In genomic region chr10:43342279-43343125, GRCh38 we compare ENCODE assay signal across 19 cellular contexts. TPM values are rescaled to one million over a fixed set of nuclear protein-coding genes. Genes with fewer than 3 reads are reported as not detected.
DNase-seq lines count a peak whose midpoint lies in the region; ATAC-seq, FAIRE-seq and TF ChIP-seq lines count a peak whose summit lies in the region.
"Had no signal": no experiment of that assay in that cellular context is flagged by ENCODE, and none has a peak within 500 bp of the region (broad histone marks: within the 10 kb centered on the region; RNA-seq: fewer than 3 reads in every experiment).

No MANE protein-coding gene starts in this region.

- TF ChIP-seq RAD21 in H1 (IDR thresholded peaks at IDR 0.05 in 1 of 2, conservative IDR thresholded peaks at IDR 0.05 in 1 of 2; ENCODE audit: low read depth in 2 of 2, low read length in 2 of 2): no peak

- H2AK5ac ChIP-seq in H9 (ENCODE audit: insufficient read length, low read length): no peak overlapping the region
- no peak overlapping the region for H2AK5ac ChIP-seq in H1 (ENCODE audit: low read depth, low read length)
- no peak overlapping the region for H2AK5ac ChIP-seq in trophoblast cell (ENCODE audit: low read length)

- CTCF ChIA-PET in H1 (lab: Charles Lee; ENCODE audit: partially characterized antibody): interaction anchor here (1.3 kb wide), 1 partner anchor 76 kb away, joined by 3 read pairs; no protein-coding TSS in a partner anchor

- H3K9me3 ChIP-seq in DND-41 (ENCODE audit: insufficient read depth, low read length, severe bottlenecking): no peaks in the 10 kb centered on the region
- no peaks in the 10 kb centered on the region for H3K9me3 ChIP-seq in H9 (ENCODE audit: control insufficient read depth, low read depth, low read length)
- no peaks in the 10 kb centered on the region for H3K9me3 ChIP-seq in H1 (ENCODE audit: insufficient read depth in 2 of 2, low read depth in 1 of 2, low read length in 1 of 2)
- no peaks in the 10 kb centered on the region for H3K9me3 ChIP-seq in trophoblast cell (ENCODE audit: insufficient read depth, low read depth, low read length)
- no peaks in the 10 kb centered on the region for H3K9me3 ChIP-seq in mucosa of descending colon
- H3K9me3 ChIP-seq: BLaER1, HAP-1 had no signal

- no peak overlapping the region for H2BK15ac ChIP-seq in H9 (ENCODE audit: low read depth, low read length)
- no peak overlapping the region for H2BK15ac ChIP-seq in H1 (ENCODE audit: low read length)

- H3K23me2 ChIP-seq in H9 (ENCODE audit: insufficient read length, low read depth, low read length, poor library complexity, severe bottlenecking) (no peaks in the 10 kb centered on the region), H1 (ENCODE audit: low read depth, low read length) (no peaks in the 10 kb centered on the region)

- FAIRE-seq in H1 (lab: Jason Lieb, UNC): no peak
- FAIRE-seq: A204.1, G401.6, GM12891 had no signal

- H3K27ac Mint-ChIP-seq in H9: no peak overlapping the region
- no peak overlapping the region for H3K27ac Mint-ChIP-seq in type B pancreatic cell
- H3K27ac Mint-ChIP-seq: CD14-positive monocyte had no signal

- H3K36me3 Mint-ChIP-seq in H9 (ENCODE audit: insufficient read depth in 1 of 3, low read depth in 3 of 3): no peaks in the 10 kb centered on the region
- H3K36me3 Mint-ChIP-seq in type B pancreatic cell: no peaks in the 10 kb centered on the region
- H3K36me3 Mint-ChIP-seq: CD14-positive monocyte; CD4-positive, alpha-beta memory T cell had no signal

- intact Hi-C loops in mucosa of descending colon (cut with DNase I, micrococcal nuclease): loop anchor here in 1 of 2 donors (10.0 kb wide), 1 partner anchor 48 kb away; no protein-coding TSS in a partner anchor

- H2AFZ ChIP-seq in DND-41 (ENCODE audit: low read depth, low read length) (no peak overlapping the region), H9 (ENCODE audit: low read length) (no peak overlapping the region), H1 (ENCODE audit: low read length) (no peak overlapping the region), trophoblast cell (ENCODE audit: insufficient read depth, low read length, poor library complexity) (no peak overlapping the region)

- H3K4me2 ChIP-seq in DND-41 (ENCODE audit: insufficient read depth, low read length) (no peak overlapping the region), H9 (ENCODE audit: insufficient read depth, insufficient read length, low read length) (no peak overlapping the region), H1 (ENCODE audit: insufficient read depth in 1 of 2, low read depth in 2 of 2, low read length in 2 of 2) (no peak overlapping the region), trophoblast cell (ENCODE audit: low read length) (no peak overlapping the region)
- H3K4me2 ChIP-seq: BLaER1, KMS-11 had no signal

- TF ChIP-seq CTCF in DND-41 (IDR thresholded peaks at IDR 0.05; ENCODE audit: borderline replicate concordance, extremely low read depth, low read length, poor library complexity, severe bottlenecking) (no peak), H9 (conservative IDR thresholded peaks at IDR 0.05) (no peak), H1 (IDR thresholded peaks at IDR 0.05; ENCODE audit: control extremely low read depth in 1 of 3, insufficient read depth in 1 of 3, low read depth in 1 of 3, low read length in 3 of 3) (no peak), type B pancreatic cell (conservative IDR thresholded peaks at IDR 0.05) (no peak), mucosa of descending colon (IDR thresholded peaks at IDR 0.05) (no peak)

- H2BK5ac ChIP-seq in H9 (ENCODE audit: insufficient read length, low read length) (no peak overlapping the region), H1 (ENCODE audit: low read depth, low read length) (no peak overlapping the region; the same call in 1 of the 2 replicates), trophoblast cell (ENCODE audit: low read depth, low read length, poor library complexity) (no peak overlapping the region)

- no CpG with 5 or more reads among the region's 49 CpGs for WGBS in H9 (ENCODE audit: extremely low coverage, insufficient read length, low lambda C conversion rate)
- WGBS in H1 (ENCODE audit: extremely low coverage in 1 of 2, insufficient coverage in 1 of 2, insufficient read length in 1 of 2, insufficient replicate concordance in 2 of 2, low coverage in 1 of 2, low lambda C conversion rate in 2 of 2, missing lambda C conversion rate in 1 of 2), 2 experiments: 90% methylated on average over 22 of the region's 49 CpGs; no CpG with 5 or more reads in 1 of the 2 experiments
- WGBS in trophoblast cell (ENCODE audit: extremely low coverage, insufficient coverage, insufficient read length): no CpG with 5 or more reads among the region's 49 CpGs

- peak overlapping the region; percentile 40 for H3K18ac ChIP-seq in H9 (ENCODE audit: insufficient read length, low read depth, low read length)
- no peak overlapping the region; the same call in 1 of the 2 replicates for H3K18ac ChIP-seq in H1 (ENCODE audit: extremely low read depth, low read length)
- H3K18ac ChIP-seq in trophoblast cell (ENCODE audit: low read length): no peak overlapping the region

- peaks cover 4% of the 10 kb centered on the region for H3K27me3 ChIP-seq in DND-41 (ENCODE audit: insufficient read depth, low read length, poor library complexity)
- no peaks in the 10 kb centered on the region for H3K27me3 ChIP-seq in H9 (ENCODE audit: insufficient read depth, low read length)
- H3K27me3 ChIP-seq in H1 (replicated peaks in 1 of 4; ENCODE audit: control insufficient read depth in 3 of 4, extremely low read depth in 1 of 4, insufficient read depth in 3 of 4, low read length in 3 of 4): no peaks in the 10 kb centered on the region
- H3K27me3 ChIP-seq in trophoblast cell (ENCODE audit: insufficient read depth, low read length): no peaks in the 10 kb centered on the region
- H3K27me3 ChIP-seq: BLaER1 had no signal

- no peaks in the 10 kb centered on the region for H3K36me3 ChIP-seq in DND-41 (ENCODE audit: insufficient read depth, low read length)
- H3K36me3 ChIP-seq in H1 (ENCODE audit: control insufficient read depth in 2 of 4, insufficient read depth in 4 of 4, low read length in 3 of 4): no peaks in the 10 kb centered on the region
- no peaks in the 10 kb centered on the region for H3K36me3 ChIP-seq in trophoblast cell (ENCODE audit: control insufficient read depth in 1 of 2, insufficient read depth in 2 of 2, low read length in 2 of 2)
- no peaks in the 10 kb centered on the region for H3K36me3 ChIP-seq in mucosa of descending colon (ENCODE audit: low read depth)
- H3K36me3 ChIP-seq: BLaER1, HAP-1 had no signal

- no peak overlapping the region for H3T11ph ChIP-seq in H9 (ENCODE audit: low read length)

- peaks cover 17 to 27% of the 10 kb centered on the region in 2 experiments for H3K4me1 Mint-ChIP-seq in H9
- peaks cover 5% of the 10 kb centered on the region for H3K4me1 Mint-ChIP-seq in type B pancreatic cell (ENCODE audit: unreplicated experiment)

- POLR2A ChIA-PET in H1 (lab: Charles Lee; ENCODE audit: partially characterized antibody): no interaction called here

- no peak overlapping the region for H4K8ac ChIP-seq in H9 (replicated peaks; ENCODE audit: insufficient read length, low read depth, low read length)
- peak overlapping the region; percentile 59; the same call in 1 of the 2 replicates for H4K8ac ChIP-seq in H1 (ENCODE audit: extremely low read depth, insufficient read depth, low read length)
- no peak overlapping the region for H4K8ac ChIP-seq in trophoblast cell (ENCODE audit: low read depth, low read length)

- H4K5ac ChIP-seq in H9 (ENCODE audit: insufficient read length, low read depth, low read length) (no peak overlapping the region), H1 (ENCODE audit: insufficient read length, low read depth, low read length) (no peak overlapping the region)

- H3K9me3 Mint-ChIP-seq in H9 (no peaks in the 10 kb centered on the region), type B pancreatic cell (no peaks in the 10 kb centered on the region)
- H3K9me3 Mint-ChIP-seq: CD4-positive, alpha-beta memory T cell had no signal

- H3K27ac ChIP-seq in DND-41 (ENCODE audit: low read length) (no peak overlapping the region), H9 (ENCODE audit: insufficient read length, low read depth, low read length) (no peak overlapping the region), H1 (ENCODE audit: low read depth, low read length) (no peak overlapping the region), trophoblast cell (ENCODE audit: low read depth, low read length) (no peak overlapping the region)
- H3K27ac ChIP-seq: BLaER1, KMS-11 had no signal

- DNase-seq in DND-41: no peak
- DNase-seq in H9: no peak
- no peak for DNase-seq in H1 (ENCODE audit: low read depth in 1 of 2, low spot score in 2 of 2)
- DNase-seq in trophoblast cell: no peak
- no peak for DNase-seq in central memory CD4-positive, alpha-beta T cell
- no peak for DNase-seq in type B pancreatic cell (ENCODE audit: extremely low spot score, unreplicated experiment)
- no peak for DNase-seq in mucosa of descending colon
- DNase-seq: CD4-positive, alpha-beta memory T cell; DMS53; GOT3 had no signal

- H3K4me3 ChIP-seq in DND-41 (ENCODE audit: low read depth in 1 of 2, low read length in 2 of 2) (no peak overlapping the region), H1 (ENCODE audit: extremely low read depth in 1 of 4, insufficient read depth in 2 of 4, low read depth in 3 of 4, low read length in 4 of 4) (no peak overlapping the region), trophoblast cell (ENCODE audit: low read depth, low read length) (peak overlapping the region; percentile 6), mucosa of descending colon (no peak overlapping the region)
- H3K4me3 ChIP-seq: BLaER1, HAP-1 had no signal

- H3K27me3 Mint-ChIP-seq in H9 (ENCODE audit: low read depth): peaks cover 15% of the 10 kb centered on the region
- H3K27me3 Mint-ChIP-seq in type B pancreatic cell: peaks cover 18% of the 10 kb centered on the region

- H4K91ac ChIP-seq in H9 (ENCODE audit: insufficient read length, low read depth, low read length) (no peak overlapping the region), H1 (replicated peaks; ENCODE audit: insufficient read length, low read length) (peak overlapping the region; percentile 93), trophoblast cell (ENCODE audit: low read depth, low read length) (no peak overlapping the region)

- H3K56ac ChIP-seq in H9 (ENCODE audit: insufficient read length, low read depth, low read length) (no peak overlapping the region), H1 (replicated peaks; ENCODE audit: insufficient read length, low read depth, low read length) (no peak overlapping the region)

- H3K4me1 ChIP-seq in DND-41 (ENCODE audit: insufficient read depth, low read length): no peaks in the 10 kb centered on the region
- no peaks in the 10 kb centered on the region for H3K4me1 ChIP-seq in H9 (ENCODE audit: insufficient read depth, low read length)
- H3K4me1 ChIP-seq in H1 (replicated peaks in 1 of 4; ENCODE audit: control insufficient read depth in 3 of 4, insufficient read depth in 4 of 4, low read length in 3 of 4): peaks cover 0 to 8% (median 3%) of the 10 kb centered on the region in 4 experiments; a peak in 5 of 7 replicates
- H3K4me1 ChIP-seq in trophoblast cell (ENCODE audit: control insufficient read depth in 1 of 2, insufficient read depth in 2 of 2, low read length in 2 of 2): peaks cover 3 to 5% of the 10 kb centered on the region in 2 experiments
- H3K4me1 ChIP-seq in mucosa of descending colon (ENCODE audit: low read depth): no peaks in the 10 kb centered on the region
- H3K4me1 ChIP-seq: BLaER1 had no signal

- H3K4me3 Mint-ChIP-seq in H9 (no peak overlapping the region), type B pancreatic cell (no peak overlapping the region)
- H3K4me3 Mint-ChIP-seq: CD14-positive monocyte; CD4-positive, alpha-beta memory T cell had no signal

- H2BK120ac ChIP-seq in H9 (ENCODE audit: low read depth, low read length, poor library complexity, severe bottlenecking): no peak overlapping the region
- no peak overlapping the region for H2BK120ac ChIP-seq in H1 (replicated peaks; ENCODE audit: low read depth, low read length)
- no peak overlapping the region for H2BK120ac ChIP-seq in trophoblast cell (ENCODE audit: insufficient read depth, low read length, poor library complexity)

- H2BK20ac ChIP-seq in H9 (ENCODE audit: low read depth, low read length, poor library complexity, severe bottlenecking) (no peak overlapping the region), H1 (ENCODE audit: low read length) (no peak overlapping the region)

- H3K14ac ChIP-seq in H9 (ENCODE audit: insufficient read depth, low read length) (peak overlapping the region; percentile 56; the same call in 1 of the 2 replicates), H1 (ENCODE audit: insufficient read length) (no peak overlapping the region), trophoblast cell (ENCODE audit: low read length) (no peak overlapping the region)

- H3K23ac ChIP-seq in H9 (ENCODE audit: insufficient read length, low read depth, low read length): no peak overlapping the region
- no peak overlapping the region for H3K23ac ChIP-seq in H1 (ENCODE audit: insufficient read length)
- no peak overlapping the region for H3K23ac ChIP-seq in trophoblast cell (ENCODE audit: low read length)

- H3K79me1 ChIP-seq in H9 (ENCODE audit: insufficient read depth, low read depth, low read length, poor library complexity, severe bottlenecking) (no peaks in the 10 kb centered on the region), H1 (ENCODE audit: low read depth, low read length) (no peaks in the 10 kb centered on the region), trophoblast cell (ENCODE audit: low read length) (no peaks in the 10 kb centered on the region)

- no peak overlapping the region for H3K4ac ChIP-seq in H9 (ENCODE audit: low read depth, low read length)
- no peak overlapping the region for H3K4ac ChIP-seq in H1 (replicated peaks; ENCODE audit: insufficient read length, low read depth, low read length)
- no peak overlapping the region for H3K4ac ChIP-seq in trophoblast cell (ENCODE audit: low read depth, low read length)

- H3K79me2 ChIP-seq in DND-41 (ENCODE audit: insufficient read depth, low read length) (no peaks in the 10 kb centered on the region), H9 (ENCODE audit: insufficient read depth, low read length) (no peaks in the 10 kb centered on the region), H1 (ENCODE audit: control insufficient read depth in 1 of 2, insufficient read depth in 2 of 2, low read length in 2 of 2) (no peaks in the 10 kb centered on the region), trophoblast cell (ENCODE audit: control insufficient read depth, insufficient read depth, low read length, poor library complexity) (no peaks in the 10 kb centered on the region)

- 0 out of 3 replicates have a peak, but pooled peaks have one; percentile 12 for ATAC-seq in DND-41 (ENCODE audit: insufficient read depth, low read depth)
- ATAC-seq in mucosa of descending colon: no peak
- no peak for ATAC-seq in GM18868 (IDR thresholded peaks at IDR 0.05; ENCODE audit: unreplicated experiment)

- no peak overlapping the region for H4K12ac ChIP-seq in trophoblast cell (ENCODE audit: low read depth, low read length)

- H4K20me1 ChIP-seq in DND-41 (ENCODE audit: insufficient read depth, low read length) (no peaks in the 10 kb centered on the region), H9 (ENCODE audit: control insufficient read depth, insufficient read depth, insufficient read length) (no peaks in the 10 kb centered on the region), H1 (replicated peaks in 1 of 2; ENCODE audit: control insufficient read depth in 1 of 2, insufficient read depth in 2 of 2, low read length in 2 of 2) (no peaks in the 10 kb centered on the region)
- H4K20me1 ChIP-seq: BLaER1 had no signal

- H3K9ac ChIP-seq in DND-41 (ENCODE audit: low read depth, low read length) (no peak overlapping the region), H9 (ENCODE audit: extremely low read depth, insufficient read length, low read length) (no peak overlapping the region), H1 (replicated peaks in 1 of 4; ENCODE audit: extremely low read depth in 1 of 4, low read depth in 3 of 4, low read length in 3 of 4) (no peak overlapping the region), trophoblast cell (ENCODE audit: low read length) (no peak overlapping the region)
- H3K9ac ChIP-seq: BLaER1, KMS-11 had no signal

- peak overlapping the region; percentile 33 for H2BK12ac ChIP-seq in H9 (ENCODE audit: insufficient read length, low read depth, low read length)
- no peak overlapping the region for H2BK12ac ChIP-seq in H1 (ENCODE audit: low read depth, low read length)
- H2BK12ac ChIP-seq in trophoblast cell (ENCODE audit: low read length): no peak overlapping the region

- TF ChIP-seq POLR2A in H1 (IDR thresholded peaks at IDR 0.05; ENCODE audit: control extremely low read depth in 1 of 2, low read depth in 2 of 2, low read length in 2 of 2): no peak

- no peak for TF ChIP-seq EP300 in H1 (IDR thresholded peaks at IDR 0.05; ENCODE audit: borderline replicate concordance in 1 of 2, low read depth in 2 of 2, low read length in 2 of 2)

RNA-seq across cellular contexts. Expression of gene FXYD4, which starts 28.9 kb away (rescaled TPM):
- not detected in 2 replicates for total RNA-seq in H9 (2021)
- not detected in 2 replicates for total RNA-seq in H1 (2021; fragmentation: NEBNext Ultra II Directional; extraction: Animal tissue kit (Norgen Biotek cat#: 25700))
- not detected in 2 replicates for polyA plus RNA-seq in H1 (2011; rRNA removed)
- not detected for polyA plus RNA-seq in H1 (2011; cell fraction: cytosol; rRNA removed)
- polyA plus RNA-seq in H1 (2011; cell fraction: nucleus; rRNA removed): not detected
- polyA plus RNA-seq in H1 (2012, experiment 1 of 2): not detected in 4 replicates
- not detected for polyA plus RNA-seq in H1 (2012, experiment 2 of 2)
- not detected for polyA plus RNA-seq in H1 (2013, experiment 1 of 2)
- polyA plus RNA-seq in H1 (2013, experiment 2 of 2): not detected
- polyA minus RNA-seq in H1 (2011; rRNA and poly(A)+ RNA removed): not detected in 2 replicates
- polyA minus RNA-seq in H1 (2011; cell fraction: cytosol; rRNA and poly(A)+ RNA removed): not detected
- not detected for polyA minus RNA-seq in H1 (2011; cell fraction: nucleus; rRNA and poly(A)+ RNA removed)
- polyA plus RNA-seq in trophoblast cell (2013): 0.14 and 0.64 TPM in 2 replicates
- total RNA-seq in type B pancreatic cell (ENCODE audit: low replicate concordance): 0.97 and 3.1 TPM in 2 replicates
- total RNA-seq in mucosa of descending colon: not detected
- total RNA-seq: CD4-positive, alpha-beta memory T cell; HT-29 had no signal
- polyA plus RNA-seq: CD14-positive monocyte; CD4-positive, alpha-beta memory T cell had no signal
